ENCODE assay signal across 8 cellular contexts in the genomic region with DNA sequence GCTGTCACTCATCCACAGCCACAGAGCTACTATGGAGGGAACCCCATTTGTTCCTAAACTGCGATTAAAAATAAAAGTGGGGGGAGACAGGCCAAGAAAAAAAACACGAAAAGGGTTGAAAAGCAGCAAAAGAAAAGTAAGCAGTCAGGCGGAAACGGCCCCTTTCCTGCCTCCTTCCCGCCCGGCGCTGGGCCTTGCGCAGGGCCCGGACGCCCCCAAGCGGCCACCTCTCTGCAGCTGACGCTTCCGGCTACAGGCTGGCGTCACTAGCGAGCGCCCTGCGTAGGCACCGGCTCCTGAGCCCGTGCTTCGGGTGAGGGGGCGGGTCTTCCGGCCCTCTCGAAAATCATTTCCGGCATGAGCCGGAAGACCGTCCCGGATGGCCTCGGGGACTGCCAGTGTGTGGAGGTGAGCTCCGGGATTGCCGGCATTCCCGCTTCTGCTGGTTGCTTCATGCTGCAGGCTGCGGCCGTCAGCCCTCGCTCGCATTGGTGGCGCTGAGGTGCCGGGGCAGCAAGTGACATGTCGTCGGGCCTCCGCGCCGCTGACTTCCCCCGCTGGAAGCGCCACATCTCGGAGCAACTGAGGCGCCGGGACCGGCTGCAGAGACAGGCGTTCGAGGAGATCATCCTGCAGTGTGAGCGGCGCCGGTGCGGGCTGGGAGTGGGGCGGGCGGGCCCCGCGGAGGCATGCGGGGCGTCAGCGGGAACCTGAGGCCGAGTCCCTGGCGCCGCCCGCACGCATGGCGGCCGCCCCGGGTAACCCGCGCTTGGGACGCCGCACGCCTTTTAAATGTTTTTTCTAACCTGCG. TPM values are rescaled to one million over a fixed set of nuclear protein-coding genes. Genes with fewer than 3 reads are reported as not detected.
DNase-seq lines count a peak whose midpoint lies in the region; ATAC-seq, FAIRE-seq and TF ChIP-seq lines count a peak whose summit lies in the region.

A gene (plus strand): TSS at position 368 of the 811 bp plus-strand sequence. CDS start 155 bp downstream, at position 523.

- peaks cover 17% of the 10 kb centered on the region for H3K4me1 ChIP-seq in psoas muscle

- WGBS in psoas muscle, 3 donors, result 0% methylated on average over 66 to 75 of the region's 75 CpGs

- peak; percentile 62 for ATAC-seq in GM18499 (IDR thresholded peaks at IDR 0.05; ENCODE audit: insufficient read depth, unreplicated experiment)
- peak; percentile 91 for ATAC-seq in HG02943 (IDR thresholded peaks at IDR 0.05; ENCODE audit: low read depth, unreplicated experiment)
- ATAC-seq in left ventricle myocardium superior, result peak; percentile 100
- ATAC-seq in psoas muscle, result peak; percentile 99 to 100 (median 100)

- TF ChIP-seq CTCF in psoas muscle (IDR thresholded peaks at IDR 0.05), result peak; percentile 92

- no peaks in the 10 kb centered on the region for H3K9me3 ChIP-seq in psoas muscle

- DNase-seq in NCI-H187 (lab: John Stamatoyannopoulos, UW), result peak; percentile 56 to 85
- DNase-seq in T-helper 2 cell, result peak; percentile 89 to 98 (median 92)
- peak; percentile 98 for DNase-seq in left ventricle myocardium superior
- DNase-seq in psoas muscle, result peak; percentile 96 to 98
- peak; percentile 99 for DNase-seq in urothelium cell line (ENCODE audit: low spot score)

- no peaks in the 10 kb centered on the region for H3K27me3 ChIP-seq in psoas muscle (ENCODE audit: insufficient read depth in 3 of 3, low read length in 2 of 3)

- H3K27ac ChIP-seq in angular gyrus (ENCODE audit: low read depth, low read length), result peak within 1 kb of the TSS; percentile 77
- H3K27ac ChIP-seq in psoas muscle, result peak within 1 kb of the TSS; percentile 87

- intact Hi-C loops in left ventricle myocardium superior (cut with micrococcal nuclease) (loop anchor here (10.0 kb wide), 1 partner anchor 407 kb away; no protein-coding TSS in a partner anchor), psoas muscle (cut with DNase I) (loop anchor here (1.0 to 10.0 kb wide), 5 partner anchors 398 to 644 kb away; no protein-coding TSS in a partner anchor)

- FAIRE-seq in urothelium cell line (lab: Jason Lieb, UNC), result no peak

- H3K36me3 ChIP-seq in psoas muscle (ENCODE audit: insufficient read depth in 1 of 2, low read depth in 1 of 2), result peaks cover 0 to 8% of the 10 kb centered on the region in 2 donors

- H3K4me3 ChIP-seq in psoas muscle, result peak within 1 kb of the TSS; percentile 87

RNA-seq across cellular contexts. Expression of the gene that starts here (rescaled TPM):
- total RNA-seq in left ventricle myocardium superior, result 18.4 TPM
- total RNA-seq in psoas muscle, result 10 to 100 TPM; 14.3 to 26.3 (median 22.1) TPM
- polyA plus RNA-seq in psoas muscle, result 10 to 100 TPM; 15.1 to 46.3 (median 24.0) TPM

Comparison
In these comparisons a context has a peak if more than half of its experiments do, and no peak if none do; other contexts are left out.
1. Peak in every context shown above with its lines: DNase-seq, ATAC-seq, H3K4me3 ChIP-seq and H3K27ac ChIP-seq.